In the genomic region with DNA sequence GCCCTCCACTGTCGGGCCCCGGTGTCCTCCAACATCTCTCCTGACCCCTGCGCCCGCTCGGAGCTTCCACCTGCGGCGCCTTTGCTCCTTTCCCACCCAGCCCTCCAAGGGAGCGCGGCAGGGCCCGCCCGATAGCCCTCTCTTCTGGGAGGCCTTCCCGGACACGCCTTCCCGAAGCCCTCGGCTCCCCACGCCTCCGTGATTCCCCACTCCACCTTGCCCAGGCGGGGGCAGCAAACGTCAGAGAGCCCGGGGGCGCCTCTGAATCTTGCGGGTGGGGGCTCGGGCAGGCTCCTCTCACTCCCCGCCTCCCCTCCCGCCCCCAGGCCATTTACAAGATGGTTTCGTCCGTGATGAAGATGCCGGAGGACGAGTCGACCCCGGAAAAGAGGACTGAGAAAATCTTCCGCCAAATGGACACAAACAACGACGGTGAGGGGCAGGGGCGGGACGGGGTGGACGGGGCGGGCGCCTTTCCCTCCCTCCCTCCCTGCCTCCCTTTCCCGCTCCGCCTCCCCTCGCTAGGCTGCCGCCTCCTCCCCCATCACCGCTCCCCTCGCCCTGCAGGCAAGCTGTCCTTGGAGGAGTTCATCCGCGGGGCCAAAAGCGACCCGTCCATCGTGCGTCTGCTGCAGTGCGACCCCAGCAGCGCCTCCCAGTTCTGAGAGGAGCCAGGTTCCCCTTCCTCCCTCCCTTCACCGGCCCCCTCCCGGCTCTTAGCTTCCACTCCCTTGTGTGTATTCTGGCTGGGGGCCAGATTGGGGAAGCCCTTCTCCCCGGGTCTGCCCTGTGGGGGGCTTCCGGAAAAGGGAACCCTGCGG, we compare ENCODE assay signal across 8 cellular contexts. TPM values are rescaled to one million over a fixed set of nuclear protein-coding genes. Genes with fewer than 3 reads are reported as not detected.
A peak's percentile ranks its signal among the peaks of the same experiment; 100 is the strongest.
DNase-seq lines count a peak whose midpoint lies in the region; ATAC-seq and TF ChIP-seq lines count a peak whose summit lies in the region.

No MANE protein-coding gene starts in this region.

- WGBS in ovary, 3 donors: 1 to 3% (median 1%) methylated on average over 57 to 58 of the region's 58 CpGs

- H3K9me3 ChIP-seq in AG04450 (ENCODE audit: control insufficient read depth, insufficient read depth, low read length) (no peaks in the 10 kb centered on the region; the same call in 1 of the 2 replicates), cardiac muscle cell (ENCODE audit: low read depth) (no peaks in the 10 kb centered on the region), ovary (no peaks in the 10 kb centered on the region)

- intact Hi-C loops in ovary (cut with DNase I): no loop called here

- H3K4me1 Mint-ChIP-seq in activated T-cell treated with anti-CD3 and anti-CD28 coated beads, Interleukin-2, amount 50 U/mL, for 72 hours (ENCODE audit: low read depth): peaks cover 10% of the 10 kb centered on the region

- H3K4me1 ChIP-seq in cardiac muscle cell (ENCODE audit: low read depth) (no peaks in the 10 kb centered on the region), ovary (ENCODE audit: insufficient read depth) (peaks cover 2% of the 10 kb centered on the region)

- POLR2A ChIA-PET in AG04450 (lab: Yijun Ruan, JAX): interaction anchor here (0.5 kb wide), 1 partner anchor 251 kb away, joined by 6 read pairs; no protein-coding TSS in a partner anchor

- H3K36me3 ChIP-seq in cardiac muscle cell: no peaks in the 10 kb centered on the region
- H3K36me3 ChIP-seq in ovary: no peaks in the 10 kb centered on the region

- H3K27ac Mint-ChIP-seq in activated T-cell treated with anti-CD3 and anti-CD28 coated beads, Interleukin-2, amount 50 U/mL, for 72 hours: no peak overlapping the region

- H3K36me3 Mint-ChIP-seq in activated T-cell treated with anti-CD3 and anti-CD28 coated beads, Interleukin-2, amount 50 U/mL, for 72 hours (ENCODE audit: insufficient read depth in 2 of 2): no peaks in the 10 kb centered on the region

- no peak for TF ChIP-seq POLR2A in ovary (IDR thresholded peaks at IDR 0.05)

- H3K27me3 Mint-ChIP-seq in activated T-cell treated with anti-CD3 and anti-CD28 coated beads, Interleukin-2, amount 50 U/mL, for 72 hours (ENCODE audit: low read depth): peaks cover 52% of the 10 kb centered on the region

- DNase-seq in AG04450 (ENCODE audit: low read depth, low spot score) (no peak), HFF-Myc (ENCODE audit: extremely low read depth, low read depth) (no peak), cardiac muscle cell (ENCODE audit: low read depth in 1 of 2, low spot score in 1 of 2) (peak in 1 of 2 donors; percentile 45), ovary (peak; percentile 55 to 77 (median 68)), foreskin melanocyte (no peak), HK-2 (ENCODE audit: unreplicated experiment) (no peak)
- DNase-seq in activated T-cell treated with anti-CD3 and anti-CD28 coated beads, Interleukin-2, amount 50 U/mL, for 72 hours: no peak
- DNase-seq in activated CD4-positive, CD25-positive, alpha-beta regulatory T cell (lab: John Stamatoyannopoulos, UW): no peak

- peaks cover 33% of the 10 kb centered on the region for H3K27me3 ChIP-seq in AG04450 (ENCODE audit: control insufficient read depth, insufficient read depth, low read length)
- peaks cover 42% of the 10 kb centered on the region for H3K27me3 ChIP-seq in cardiac muscle cell
- H3K27me3 ChIP-seq in ovary: no peaks in the 10 kb centered on the region

- H3K4me3 Mint-ChIP-seq in activated T-cell treated with anti-CD3 and anti-CD28 coated beads, Interleukin-2, amount 50 U/mL, for 72 hours: peak overlapping the region; percentile 71 to 82

- H3K4me3 ChIP-seq in AG04450 (ENCODE audit: low read depth, low read length) (peak overlapping the region; percentile 54), HFF-Myc (replicated peaks; ENCODE audit: low read depth, low read length) (peak overlapping the region; percentile 31), cardiac muscle cell (peak overlapping the region; percentile 22), ovary (peak overlapping the region; percentile 35)

- peak in 1 of 2 donors; percentile 44 for ATAC-seq in activated T-cell treated with anti-CD3 and anti-CD28 coated beads, Interleukin-2, amount 50 U/mL, for 72 hours (replicated peaks in 1 of 2)

- H3K27ac ChIP-seq in AG04450 (ENCODE audit: low read depth, low read length) (no peak overlapping the region), cardiac muscle cell (no peak overlapping the region), ovary (no peak overlapping the region)

- CTCF ChIA-PET in AG04450 (lab: Charles Lee): interaction anchor here (0.6 to 5.2 kb wide), 17 partner anchors 11 to 482 kb away, joined by 3 to 31 read pairs (median 4); no protein-coding TSS in a partner anchor

- peak; percentile 13; the same call in 1 of the 2 replicates for TF ChIP-seq CTCF in AG04450 (IDR thresholded peaks at IDR 0.05; ENCODE audit: low read depth, low read length)
- no peak for TF ChIP-seq CTCF in HFF-Myc (IDR thresholded peaks at IDR 0.05; ENCODE audit: low read depth, low read length, missing control alignments)
- peak; percentile 7 for TF ChIP-seq CTCF in cardiac muscle cell (IDR thresholded peaks at IDR 0.05; ENCODE audit: low read depth, low read length)
- peak in 1 of 3 donors; percentile 14 for TF ChIP-seq CTCF in ovary (IDR thresholded peaks at IDR 0.05)

- H3K9me3 Mint-ChIP-seq in activated T-cell treated with anti-CD3 and anti-CD28 coated beads, Interleukin-2, amount 50 U/mL, for 72 hours: no peaks in the 10 kb centered on the region

- TF ChIP-seq EP300 in ovary (IDR thresholded peaks at IDR 0.05): no peak

RNA-seq across cellular contexts. Expression of gene HPCA, which starts 7.1 kb away (rescaled TPM):
- polyA plus RNA-seq in AG04450 (2011; rRNA removed) (0.06 and 0.29 TPM in 2 replicates), cardiac muscle cell (1.6 TPM in 1 of 2 replicates, not detected in the other), ovary (under 1 TPM; 0.23 to 0.81 TPM)
- polyA minus RNA-seq in AG04450 (2011; rRNA and poly(A)+ RNA removed): not detected in 2 replicates
- under 1 TPM in 1 of 2 donors, not detected in 1; 0.36 TPM for total RNA-seq in activated T-cell treated with anti-CD3 and anti-CD28 coated beads, Interleukin-2, amount 50 U/mL, for 72 hours
- total RNA-seq in cardiac muscle cell (3.7 TPM in 1 of 2 replicates, not detected in the other), ovary (1 to 10 TPM in 1 of 7 donors, under 1 TPM in 5, not detected in 1; 0.37 to 1.0 (median 0.68) TPM)

RNA-seq across cellular contexts. Expression of gene TMEM54, which starts 7.8 kb away (rescaled TPM):
- 28.6 and 49.5 TPM in 2 replicates for polyA plus RNA-seq in AG04450 (2011; rRNA removed)
- polyA minus RNA-seq in AG04450 (2011; rRNA and poly(A)+ RNA removed): 20.1 and 30.1 TPM in 2 replicates
- 1 to 10 TPM; 1.4 to 2.0 TPM for total RNA-seq in activated T-cell treated with anti-CD3 and anti-CD28 coated beads, Interleukin-2, amount 50 U/mL, for 72 hours
- total RNA-seq in cardiac muscle cell: 30.3 and 61.6 TPM in 2 replicates
- polyA plus RNA-seq in cardiac muscle cell: 17.1 and 41.4 TPM in 2 replicates
- 10 to 100 TPM; 13.5 to 64.0 (median 23.9) TPM for total RNA-seq in ovary
- polyA plus RNA-seq in ovary: 10 to 100 TPM in 1 of 2 donors, under 1 TPM in 1; 0.85 to 23.3 TPM

RNA-seq across cellular contexts. Expression of gene FNDC5, which starts 22.7 kb away (rescaled TPM):
- polyA plus RNA-seq in AG04450 (2011; rRNA removed): 1.5 and 1.9 TPM in 2 replicates
- 1.4 and 1.7 TPM in 2 replicates for polyA minus RNA-seq in AG04450 (2011; rRNA and poly(A)+ RNA removed)
- total RNA-seq in activated T-cell treated with anti-CD3 and anti-CD28 coated beads, Interleukin-2, amount 50 U/mL, for 72 hours: not detected
- total RNA-seq in cardiac muscle cell: 34.2 and 40.7 TPM in 2 replicates
- polyA plus RNA-seq in cardiac muscle cell: 18.0 and 37.4 TPM in 2 replicates
- total RNA-seq in ovary: 10 to 100 TPM in 4 of 7 donors, 1 to 10 TPM in 3; 4.2 to 25.4 (median 12.1) TPM
- polyA plus RNA-seq in ovary: 10 to 100 TPM in 1 of 2 donors, 1 to 10 TPM in 1; 8.2 to 15.6 TPM

Comparison
In these comparisons a context has a peak if more than half of its experiments do, and no peak if none do; other contexts are left out.
1. DNase-seq: peak in ovary (5 of 5); none in AG04450 (single experiment), HFF-Myc (single experiment), activated T-cell treated with anti-CD3 and anti-CD28 coated beads, Interleukin-2, amount 50 U/mL, for 72 hours (0 of 2), foreskin melanocyte (single experiment), activated CD4-positive, CD25-positive, alpha-beta regulatory T cell (0 of 4) and HK-2 (single experiment).
2. RNA of gene TMEM54, which starts 7.8 kb away (total RNA-seq): 30.3 to 61.6 TPM in cardiac muscle cell and 13.5 to 64.0 TPM in ovary; 1.4 to 2.0 TPM in activated T-cell treated with anti-CD3 and anti-CD28 coated beads, Interleukin-2, amount 50 U/mL, for 72 hours; every median in the first group is over 4 times any median in the second.
3. RNA of gene FNDC5, which starts 22.7 kb away (total RNA-seq): 34.2 to 40.7 TPM in cardiac muscle cell and 4.2 to 25.4 TPM in ovary; not detected in activated T-cell treated with anti-CD3 and anti-CD28 coated beads, Interleukin-2, amount 50 U/mL, for 72 hours; every median in the first group is over 4 times any median in the second.
4. Peak in every context shown above with its lines, with median percentiles within 50 percentile points of each other: H3K4me3 ChIP-seq.